ENCODE assay signal across 8 cellular contexts in genomic region chr22:21952586-21953571, GRCh38. TPM values are rescaled to one million over a fixed set of nuclear protein-coding genes. Genes with fewer than 3 reads are reported as not detected.
DNase-seq lines count a peak whose midpoint lies in the region; ATAC-seq and TF ChIP-seq lines count a peak whose summit lies in the region.

A gene with protein sequence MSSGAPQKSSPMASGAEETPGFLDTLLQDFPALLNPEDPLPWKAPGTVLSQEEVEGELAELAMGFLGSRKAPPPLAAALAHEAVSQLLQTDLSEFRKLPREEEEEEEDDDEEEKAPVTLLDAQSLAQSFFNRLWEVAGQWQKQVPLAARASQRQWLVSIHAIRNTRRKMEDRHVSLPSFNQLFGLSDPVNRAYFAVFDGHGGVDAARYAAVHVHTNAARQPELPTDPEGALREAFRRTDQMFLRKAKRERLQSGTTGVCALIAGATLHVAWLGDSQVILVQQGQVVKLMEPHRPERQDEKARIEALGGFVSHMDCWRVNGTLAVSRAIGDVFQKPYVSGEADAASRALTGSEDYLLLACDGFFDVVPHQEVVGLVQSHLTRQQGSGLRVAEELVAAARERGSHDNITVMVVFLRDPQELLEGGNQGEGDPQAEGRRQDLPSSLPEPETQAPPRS (minus strand): TSS chr22:21952848. CDS start chr22:21946048, 6,800 bp downstream.

- peak; percentile 90 for DNase-seq in COLO829 (ENCODE audit: low spot score)
- peak; percentile 75 for DNase-seq in LHCN-M2 (ENCODE audit: low read depth)
- no peak for DNase-seq in SK-N-MC (ENCODE audit: low read depth, low spot score)
- peak; percentile 88 for DNase-seq in activated naive CD4-positive, alpha-beta T cell treated with anti-CD3 and anti-CD28 coated beads for 36 hours
- peak in 52 of 56 donors; percentile 23 to 87 (median 75) for DNase-seq in nucleus accumbens (lab: John Stamatoyannopoulos, UW)

- 34 to 45% methylated on average over 14 to 16 of the region's 58 CpGs for WGBS in gastroesophageal sphincter (ENCODE audit: low coverage in 1 of 2), 2 donors

- peaks cover 0 to 49% (median 20%) of the 10 kb centered on the region in 3 donors for H3K4me1 ChIP-seq in gastroesophageal sphincter

- H3K9ac ChIP-seq in SK-N-MC (ENCODE audit: insufficient read length): peak within 1 kb of the TSS; percentile 78

- no peaks in the 10 kb centered on the region for H3K36me3 ChIP-seq in SK-N-MC (ENCODE audit: insufficient read depth, low read length)
- peaks cover 0 to 3% of the 10 kb centered on the region in 2 donors for H3K36me3 ChIP-seq in gastroesophageal sphincter

- H3K27ac Mint-ChIP-seq in activated naive CD4-positive, alpha-beta T cell treated with anti-CD3 and anti-CD28 coated beads for 36 hours: no peak within 1 kb of the TSS

- TF ChIP-seq POLR2A in gastroesophageal sphincter (IDR thresholded peaks at IDR 0.05): peak; percentile 15 to 43

- peak within 1 kb of the TSS; percentile 86 for H3K4me3 ChIP-seq in SK-N-MC
- peak within 1 kb of the TSS; percentile 56 to 78 for H3K4me3 ChIP-seq in gastroesophageal sphincter

- ATAC-seq in GM21390 (IDR thresholded peaks at IDR 0.05; ENCODE audit: unreplicated experiment): peak; percentile 61
- peak; percentile 90 for ATAC-seq in gastroesophageal sphincter

- peak in 3 of 4 experiments; percentile 93 to 99 (median 97) for TF ChIP-seq CTCF in gastroesophageal sphincter (IDR thresholded peaks at IDR 0.05)
- no peak for TF ChIP-seq CTCF in subcutaneous adipose tissue (IDR thresholded peaks at IDR 0.05; ENCODE audit: low read depth)

- no peaks in the 10 kb centered on the region for H3K27me3 ChIP-seq in gastroesophageal sphincter

- CTCF ChIA-PET in activated naive CD4-positive, alpha-beta T cell treated with anti-CD3 and anti-CD28 coated beads for 36 hours (lab: Charles Lee): interaction anchor here (0.5 to 6.0 kb wide), 13 partner anchors 14 to 294 kb away, joined by 3 to 90 read pairs (median 3); no protein-coding TSS in a partner anchor

- H3K9me3 ChIP-seq in SK-N-MC (ENCODE audit: low read depth, low read length): no peaks in the 10 kb centered on the region
- no peaks in the 10 kb centered on the region for H3K9me3 ChIP-seq in gastroesophageal sphincter

- peaks cover 11% of the 10 kb centered on the region for H3K4me1 Mint-ChIP-seq in activated naive CD4-positive, alpha-beta T cell treated with anti-CD3 and anti-CD28 coated beads for 36 hours (ENCODE audit: low read depth)

- peaks cover 1% of the 10 kb centered on the region for H3K36me3 Mint-ChIP-seq in activated naive CD4-positive, alpha-beta T cell treated with anti-CD3 and anti-CD28 coated beads for 36 hours (ENCODE audit: low read depth)

- H3K27ac ChIP-seq in SK-N-MC (no peak within 1 kb of the TSS), gastroesophageal sphincter (peak within 1 kb of the TSS in 3 of 4 donors; percentile 75 to 83 (median 80))

- intact Hi-C loops in activated naive CD4-positive, alpha-beta T cell treated with anti-CD3 and anti-CD28 coated beads for 36 hours (cut with micrococcal nuclease): loop anchor here (2.0 kb wide), 3 partner anchors 14 to 286 kb away; partner anchors contain the start of gene PPIL2

- no peaks in the 10 kb centered on the region for H3K9me3 Mint-ChIP-seq in activated naive CD4-positive, alpha-beta T cell treated with anti-CD3 and anti-CD28 coated beads for 36 hours

- peak within 1 kb of the TSS; percentile 88 for H3K4me3 Mint-ChIP-seq in activated naive CD4-positive, alpha-beta T cell treated with anti-CD3 and anti-CD28 coated beads for 36 hours

- H3K27me3 Mint-ChIP-seq in activated naive CD4-positive, alpha-beta T cell treated with anti-CD3 and anti-CD28 coated beads for 36 hours (ENCODE audit: low read depth): no peaks in the 10 kb centered on the region

- TF ChIP-seq EP300 in gastroesophageal sphincter (IDR thresholded peaks at IDR 0.05): no peak

RNA-seq across cellular contexts. Expression of the gene that starts here (rescaled TPM):
- total RNA-seq in LHCN-M2 (2014; rRNA removed) (157 and 184 TPM in 2 replicates), gastroesophageal sphincter (10 to 100 TPM; 22.9 to 78.0 (median 36.8) TPM), subcutaneous adipose tissue (10 to 100 TPM; 15.0 to 32.2 (median 20.2) TPM)
- polyA plus RNA-seq in LHCN-M2 (2012): 49.9 TPM
- total RNA-seq in activated naive CD4-positive, alpha-beta T cell treated with anti-CD3 and anti-CD28 coated beads for 36 hours: 10 to 100 TPM; 23.0 to 24.3 TPM
